18 cellular contexts compared by ENCODE assay signal in the genomic region with DNA sequence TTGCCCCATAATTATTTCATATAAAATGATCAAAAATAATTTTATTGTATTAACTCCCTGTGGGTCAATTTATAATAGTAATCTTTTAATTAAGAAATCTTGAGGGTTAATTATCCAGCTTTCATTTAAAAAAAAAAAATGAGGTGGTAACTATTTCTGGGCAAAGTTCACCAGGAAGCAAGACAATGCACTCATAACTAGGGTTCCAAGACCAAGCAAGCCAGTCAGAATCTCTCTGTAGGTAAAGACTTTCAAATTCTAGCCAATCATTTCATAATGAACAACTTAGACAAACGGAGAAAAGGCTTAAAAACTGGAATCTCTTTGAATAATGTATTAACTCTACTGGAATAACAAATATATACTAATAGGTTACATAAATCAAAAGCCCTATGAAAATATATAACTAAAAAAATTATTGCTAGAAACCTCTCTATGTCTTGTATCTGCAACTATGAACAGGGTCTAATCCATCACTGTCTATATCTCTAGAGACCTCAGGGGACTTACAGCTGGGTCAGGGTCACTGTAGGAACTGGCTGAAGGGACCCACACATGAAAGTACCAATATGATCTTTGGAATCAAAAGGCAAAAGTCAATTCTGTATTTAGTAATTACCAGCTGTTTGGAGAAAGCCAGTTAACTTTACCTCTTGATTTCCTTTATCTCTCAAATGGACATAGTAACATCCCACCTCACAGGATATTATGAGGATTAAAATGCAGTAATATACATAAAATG. TPM values are rescaled to one million over a fixed set of nuclear protein-coding genes. Genes with fewer than 3 reads are reported as not detected.
DNase-seq lines count a peak whose midpoint lies in the region; TF ChIP-seq lines count a peak whose summit lies in the region.
"Had no signal": no experiment of that assay in that cellular context is flagged by ENCODE, and none has a peak within 500 bp of the region (broad histone marks: within the 10 kb centered on the region; RNA-seq: fewer than 3 reads in every experiment).

No MANE protein-coding gene starts in this region.

- H3K27me3 Mint-ChIP-seq in Calu3 (ENCODE audit: unreplicated experiment), result no peaks in the 10 kb centered on the region

- H3K9ac ChIP-seq in duodenal mucosa (ENCODE audit: low read depth in 1 of 2, low read length in 2 of 2) (peak overlapping the region in 1 of 2 donors; percentile 1), liver (ENCODE audit: low read depth in 1 of 2, low read length in 2 of 2) (no peak overlapping the region), subcutaneous abdominal adipose tissue (ENCODE audit: low read length in 5 of 5) (no peak overlapping the region)

- H3K4me1 ChIP-seq in duodenal mucosa (ENCODE audit: control insufficient read depth in 1 of 2, insufficient read depth in 2 of 2, low read length in 2 of 2), result peaks cover 22 to 33% of the 10 kb centered on the region in 2 donors
- peaks cover 4 to 37% (median 13%) of the 10 kb centered on the region in 4 donors for H3K4me1 ChIP-seq in liver (ENCODE audit: control insufficient read depth in 4 of 4, insufficient read depth in 4 of 4, low read length in 3 of 4)
- peaks cover 0 to 38% (median 6%) of the 10 kb centered on the region in 5 donors for H3K4me1 ChIP-seq in subcutaneous abdominal adipose tissue (ENCODE audit: control insufficient read depth in 5 of 5, insufficient read depth in 5 of 5, low read length in 5 of 5)
- no peaks in the 10 kb centered on the region for H3K4me1 ChIP-seq in effector memory CD4-positive, alpha-beta T cell (ENCODE audit: control insufficient read depth, insufficient read depth, low read length, poor library complexity, severe bottlenecking)

- peaks cover 26% of the 10 kb centered on the region for H3K4me1 Mint-ChIP-seq in Calu3 (ENCODE audit: low read depth, unreplicated experiment)

- H3K36me3 ChIP-seq in duodenal mucosa (ENCODE audit: control insufficient read depth in 1 of 2, insufficient read depth in 2 of 2, low read length in 2 of 2) (no peaks in the 10 kb centered on the region), liver (ENCODE audit: control insufficient read depth in 4 of 4, insufficient read depth in 3 of 4, low read depth in 1 of 4, low read length in 3 of 4) (no peaks in the 10 kb centered on the region), subcutaneous abdominal adipose tissue (ENCODE audit: control insufficient read depth in 5 of 5, insufficient read depth in 5 of 5, low read length in 5 of 5) (no peaks in the 10 kb centered on the region)
- no peaks in the 10 kb centered on the region for H3K36me3 ChIP-seq in effector memory CD4-positive, alpha-beta T cell (ENCODE audit: control insufficient read depth, insufficient read depth, low read length)
- H3K36me3 ChIP-seq: neutrophil had no signal

- TF ChIP-seq RAD21 in liver (IDR thresholded peaks at IDR 0.05), result no peak

- BruUV-seq in Calu3 (replicated peaks; lab: Mats Ljungman, UMichigan), result no TSS peak

- no peak for DNase-seq in Calu3
- DNase-seq in activated naive CD4-positive, alpha-beta T cell (lab: John Stamatoyannopoulos, UW), result no peak
- no peak for DNase-seq in effector memory CD4-positive, alpha-beta T cell
- DNase-seq: activated CD4-positive, CD25-positive, alpha-beta regulatory T cell treated with anti-CD3 and anti-CD28 coated beads, Interleukin-2, amount 50 U/mL, for 72 hours; AML-193; amniotic stem cell; NCI-H2081; NCI-H524 treated with DMSO at 0.1 percent for 48 hours; SIG-M5; stimulated activated CD4-positive, alpha-beta T cell treated with anti-CD3 and anti-CD28 coated beads, Interleukin-4, amount 100 ng/mL, for 1 hour; T-helper 2 cell had no signal

- H3K9me3 Mint-ChIP-seq in Calu3 (ENCODE audit: low read depth, unreplicated experiment), result no peaks in the 10 kb centered on the region
- H3K9me3 Mint-ChIP-seq: activated T-helper 2 cell treated with anti-CD3 and anti-CD28 coated beads, Interferon-gamma antibody, Interleukin-2, Interleukin-4, amounts not matched to agents 10 μg/mL and 5 μg/mL and 100 μg/mL, durations not matched to agents 14 hours and 24 hours and 36 hours had no signal

- no peaks in the 10 kb centered on the region for H3K27me3 ChIP-seq in duodenal mucosa (ENCODE audit: control insufficient read depth in 1 of 2, insufficient read depth in 2 of 2, low read length in 2 of 2)
- no peaks in the 10 kb centered on the region for H3K27me3 ChIP-seq in liver (ENCODE audit: control insufficient read depth in 4 of 4, insufficient read depth in 4 of 4, low read length in 3 of 4)
- no peaks in the 10 kb centered on the region for H3K27me3 ChIP-seq in subcutaneous abdominal adipose tissue (ENCODE audit: control insufficient read depth in 5 of 5, insufficient read depth in 4 of 5, low read length in 5 of 5)
- H3K27me3 ChIP-seq in effector memory CD4-positive, alpha-beta T cell (replicated peaks; ENCODE audit: control insufficient read depth, insufficient read depth, low read length, poor library complexity, severe bottlenecking), result no peaks in the 10 kb centered on the region
- H3K27me3 ChIP-seq: neutrophil had no signal

- 60% methylated on average over 1 of the region's 1 CpG for WGBS in liver

- H3K9me3 ChIP-seq in duodenal mucosa (ENCODE audit: control insufficient read depth in 1 of 2, low read length in 2 of 2), result no peaks in the 10 kb centered on the region
- H3K9me3 ChIP-seq in liver (ENCODE audit: control insufficient read depth in 4 of 4, low read length in 3 of 4), result no peaks in the 10 kb centered on the region
- H3K9me3 ChIP-seq in subcutaneous abdominal adipose tissue (ENCODE audit: control insufficient read depth in 5 of 5, low read length in 5 of 5), result no peaks in the 10 kb centered on the region
- H3K9me3 ChIP-seq in effector memory CD4-positive, alpha-beta T cell (ENCODE audit: control insufficient read depth, low read length), result no peaks in the 10 kb centered on the region
- H3K9me3 ChIP-seq: neutrophil had no signal

- intact Hi-C loops in Calu3 (cut with micrococcal nuclease; ENCODE audit: unreplicated experiment), result no loop called here

- no peak for TF ChIP-seq CTCF in VCaP (conservative IDR thresholded peaks at IDR 0.05)
- TF ChIP-seq CTCF in liver (IDR thresholded peaks at IDR 0.05; ENCODE audit: low read depth, low read length, missing input control), result no peak
- no peak for TF ChIP-seq CTCF in Calu3 (IDR thresholded peaks at IDR 0.05; ENCODE audit: unreplicated experiment)

- no peak overlapping the region for H3K4me3 Mint-ChIP-seq in Calu3 (ENCODE audit: low read depth, unreplicated experiment)

- H3K36me3 Mint-ChIP-seq in Calu3 (ENCODE audit: insufficient read depth, unreplicated experiment), result peaks cover 5% of the 10 kb centered on the region

- CTCF ChIA-PET in Calu3 (lab: Charles Lee), result interaction anchor here (1.0 kb wide), 1 partner anchor 11 kb away, joined by 3 read pairs; no protein-coding TSS in a partner anchor

- peak overlapping the region; percentile 25 to 36 for H3K4me3 ChIP-seq in duodenal mucosa (ENCODE audit: low read depth in 1 of 2, low read length in 2 of 2)
- no peak overlapping the region for H3K4me3 ChIP-seq in liver (ENCODE audit: low read depth in 1 of 3, low read length in 3 of 3)
- H3K4me3 ChIP-seq in subcutaneous abdominal adipose tissue (ENCODE audit: low read depth in 1 of 5, low read length in 5 of 5), result peak overlapping the region in 2 of 5 donors; percentile 10 to 34
- H3K4me3 ChIP-seq in effector memory CD4-positive, alpha-beta T cell (ENCODE audit: insufficient read depth, low read depth, low read length, poor library complexity, severe bottlenecking), result no peak overlapping the region
- H3K4me3 ChIP-seq: K562 had no signal

- no peak overlapping the region for H3K27ac Mint-ChIP-seq in Calu3 (ENCODE audit: unreplicated experiment)
- H3K27ac Mint-ChIP-seq: activated T-helper 2 cell treated with anti-CD3 and anti-CD28 coated beads, Interferon-gamma antibody, Interleukin-2, Interleukin-4, amounts not matched to agents 10 μg/mL and 5 μg/mL and 100 μg/mL, durations not matched to agents 14 hours and 24 hours and 36 hours had no signal

- H3K27ac ChIP-seq in VCaP (peak overlapping the region; percentile 86; the same call in 1 of the 2 replicates), duodenal mucosa (ENCODE audit: low read depth, low read length) (no peak overlapping the region), liver (ENCODE audit: low read depth in 1 of 2, low read length in 2 of 2) (peak overlapping the region; percentile 33 to 72), subcutaneous abdominal adipose tissue (ENCODE audit: low read depth, low read length) (peak overlapping the region; percentile 20)
- H3K27ac ChIP-seq in effector memory CD4-positive, alpha-beta T cell (ENCODE audit: insufficient read depth, low read length, poor library complexity, severe bottlenecking), result no peak overlapping the region
- H3K27ac ChIP-seq: neutrophil had no signal

TF ChIP-seq in liver, 16 proteins besides CTCF, POLR2A, EP300 and RAD21 (continues in another document):
- peak in 1 of 2 donors; percentile 17 for TF ChIP-seq RXRA (IDR thresholded peaks at IDR 0.05)
- TF ChIP-seq EGR1 (IDR thresholded peaks at IDR 0.05; ENCODE audit: low read depth in 2 of 2), result no peak
- TF ChIP-seq FOXA1 (IDR thresholded peaks at IDR 0.05), result no peak
- TF ChIP-seq, protein P1, sequence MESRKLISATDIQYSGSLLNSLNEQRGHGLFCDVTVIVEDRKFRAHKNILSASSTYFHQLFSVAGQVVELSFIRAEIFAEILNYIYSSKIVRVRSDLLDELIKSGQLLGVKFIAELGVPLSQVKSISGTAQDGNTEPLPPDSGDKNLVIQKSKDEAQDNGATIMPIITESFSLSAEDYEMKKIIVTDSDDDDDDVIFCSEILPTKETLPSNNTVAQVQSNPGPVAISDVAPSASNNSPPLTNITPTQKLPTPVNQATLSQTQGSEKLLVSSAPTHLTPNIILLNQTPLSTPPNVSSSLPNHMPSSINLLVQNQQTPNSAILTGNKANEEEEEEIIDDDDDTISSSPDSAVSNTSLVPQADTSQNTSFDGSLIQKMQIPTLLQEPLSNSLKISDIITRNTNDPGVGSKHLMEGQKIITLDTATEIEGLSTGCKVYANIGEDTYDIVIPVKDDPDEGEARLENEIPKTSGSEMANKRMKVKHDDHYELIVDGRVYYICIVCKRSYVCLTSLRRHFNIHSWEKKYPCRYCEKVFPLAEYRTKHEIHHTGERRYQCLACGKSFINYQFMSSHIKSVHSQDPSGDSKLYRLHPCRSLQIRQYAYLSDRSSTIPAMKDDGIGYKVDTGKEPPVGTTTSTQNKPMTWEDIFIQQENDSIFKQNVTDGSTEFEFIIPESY (IDR thresholded peaks at IDR 0.05), result no peak
- TF ChIP-seq HNF4A (conservative IDR thresholded peaks at IDR 0.05), result peak; percentile 61 to 83
- no peak for TF ChIP-seq GABPA (IDR thresholded peaks at IDR 0.05 in 1 of 2, conservative IDR thresholded peaks at IDR 0.05 in 1 of 2)
- TF ChIP-seq, protein P2, sequence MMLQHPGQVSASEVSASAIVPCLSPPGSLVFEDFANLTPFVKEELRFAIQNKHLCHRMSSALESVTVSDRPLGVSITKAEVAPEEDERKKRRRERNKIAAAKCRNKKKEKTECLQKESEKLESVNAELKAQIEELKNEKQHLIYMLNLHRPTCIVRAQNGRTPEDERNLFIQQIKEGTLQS (IDR thresholded peaks at IDR 0.05), result no peak

RNA-seq across cellular contexts. Expression of a gene that starts 43.3 kb away (rescaled TPM):
- total RNA-seq in liver, result 100 to 1,000 TPM in 1 of 2 donors, 10 to 100 TPM in 1; 57.0 to 201 TPM
- polyA plus RNA-seq in liver, result 100 to 1,000 TPM in 1 of 2 donors, 10 to 100 TPM in 1; 24.9 to 166 TPM
- total RNA-seq in Calu3 (2022), result 534 and 566 TPM in 2 replicates

Comparison
In these comparisons a context has a peak if more than half of its experiments do, and no peak if none do; other contexts are left out.
1. H3K27ac ChIP-seq: peak in VCaP (single experiment), liver (2 of 2) and subcutaneous abdominal adipose tissue (single experiment); none in duodenal mucosa (single experiment) and effector memory CD4-positive, alpha-beta T cell (single experiment).
2. H3K4me3 ChIP-seq: peak in duodenal mucosa (2 of 2); none in liver (0 of 3) and effector memory CD4-positive, alpha-beta T cell (single experiment).